In the genomic region with DNA sequence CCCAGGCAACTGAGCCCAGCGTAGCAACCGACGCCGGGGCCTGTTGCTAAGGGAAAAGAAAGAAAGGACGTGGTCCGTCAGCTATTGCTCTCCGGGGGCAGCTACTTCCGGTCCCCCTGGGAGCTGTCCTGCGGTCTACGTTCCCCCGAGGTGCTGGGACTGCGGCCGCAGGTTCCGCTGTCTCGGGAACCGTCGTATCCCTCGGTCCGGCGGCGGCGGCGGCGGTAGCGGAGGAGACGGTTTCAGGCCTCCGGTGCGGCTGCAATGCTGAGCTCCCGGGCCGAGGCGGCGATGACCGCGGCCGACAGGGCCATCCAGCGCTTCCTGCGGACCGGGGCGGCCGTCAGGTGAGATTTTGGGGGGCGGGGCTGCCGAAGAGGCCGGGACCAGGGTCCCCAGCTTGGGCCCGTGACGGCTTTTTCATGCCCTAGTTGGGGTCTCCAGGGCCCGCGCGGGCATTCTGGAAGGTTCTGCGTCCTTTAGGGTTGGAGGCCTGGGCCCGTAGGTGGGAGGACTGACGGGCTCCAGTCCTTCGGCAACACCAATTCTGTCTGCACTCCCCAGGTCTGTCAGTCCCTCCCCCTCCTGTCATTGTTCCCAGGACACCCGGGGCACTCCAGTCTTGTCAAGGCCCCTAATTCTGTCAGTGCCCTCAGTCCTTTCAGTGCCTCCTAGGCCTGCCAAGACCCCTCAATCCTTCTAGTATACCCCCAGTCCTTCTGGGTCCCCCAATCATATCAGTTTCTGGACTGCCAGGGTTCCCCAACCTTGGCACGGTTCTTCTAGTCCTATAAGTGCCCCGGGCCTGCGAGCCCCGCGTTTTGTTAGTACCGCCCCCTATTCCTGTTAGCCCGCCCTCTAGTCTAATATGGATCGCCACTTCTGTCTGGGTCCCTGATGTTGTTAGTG, we compare ENCODE assay signal across 8 cellular contexts. TPM values are rescaled to one million over a fixed set of nuclear protein-coding genes. Genes with fewer than 3 reads are reported as not detected.
DNase-seq lines count a peak whose midpoint lies in the region; ATAC-seq and TF ChIP-seq lines count a peak whose summit lies in the region.

A gene with protein sequence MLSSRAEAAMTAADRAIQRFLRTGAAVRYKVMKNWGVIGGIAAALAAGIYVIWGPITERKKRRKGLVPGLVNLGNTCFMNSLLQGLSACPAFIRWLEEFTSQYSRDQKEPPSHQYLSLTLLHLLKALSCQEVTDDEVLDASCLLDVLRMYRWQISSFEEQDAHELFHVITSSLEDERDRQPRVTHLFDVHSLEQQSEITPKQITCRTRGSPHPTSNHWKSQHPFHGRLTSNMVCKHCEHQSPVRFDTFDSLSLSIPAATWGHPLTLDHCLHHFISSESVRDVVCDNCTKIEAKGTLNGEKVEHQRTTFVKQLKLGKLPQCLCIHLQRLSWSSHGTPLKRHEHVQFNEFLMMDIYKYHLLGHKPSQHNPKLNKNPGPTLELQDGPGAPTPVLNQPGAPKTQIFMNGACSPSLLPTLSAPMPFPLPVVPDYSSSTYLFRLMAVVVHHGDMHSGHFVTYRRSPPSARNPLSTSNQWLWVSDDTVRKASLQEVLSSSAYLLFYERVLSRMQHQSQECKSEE (plus strand): TSS at position 162 of the 909 bp plus-strand sequence. CDS start 103 bp downstream, at position 265.

- no peaks in the 10 kb centered on the region for H3K27me3 Mint-ChIP-seq in T-helper 1 cell treated with Interleukin-12 subunit alpha and Interleukin-12 subunit beta and Interleukin-4 antibody, amounts not matched to agents 30 μg/mL and 1 μg/mL, for 36 hours (ENCODE audit: low read depth)

- peak; percentile 48 for TF ChIP-seq POLR2A in GM15510 (IDR thresholded peaks at IDR 0.05; ENCODE audit: borderline replicate concordance, extremely low read depth, insufficient read length)

- WGBS in psoas muscle, 3 donors = 0% methylated on average over 59 to 61 of the region's 61 CpGs

- H3K27ac ChIP-seq in angular gyrus (ENCODE audit: low read depth, low read length) (peak within 1 kb of the TSS; percentile 82), right atrium auricular region (peak within 1 kb of the TSS; percentile 85 to 92), psoas muscle (peak within 1 kb of the TSS; percentile 90)

- peaks cover 10% of the 10 kb centered on the region for H3K36me3 Mint-ChIP-seq in T-helper 1 cell treated with Interleukin-12 subunit alpha and Interleukin-12 subunit beta and Interleukin-4 antibody, amounts not matched to agents 30 μg/mL and 1 μg/mL, for 36 hours (ENCODE audit: low read depth)

- H3K36me3 ChIP-seq in right atrium auricular region (peaks cover 3% of the 10 kb centered on the region), psoas muscle (ENCODE audit: insufficient read depth in 1 of 2, low read depth in 1 of 2) (peaks cover 0 to 11% of the 10 kb centered on the region in 2 donors)

- peak within 1 kb of the TSS; percentile 98 for H3K27ac Mint-ChIP-seq in T-helper 1 cell treated with Interleukin-12 subunit alpha and Interleukin-12 subunit beta and Interleukin-4 antibody, amounts not matched to agents 30 μg/mL and 1 μg/mL, for 36 hours

- H3K9me3 ChIP-seq in right atrium auricular region = no peaks in the 10 kb centered on the region
- H3K9me3 ChIP-seq in psoas muscle = no peaks in the 10 kb centered on the region

- H3K27me3 ChIP-seq in right atrium auricular region (no peaks in the 10 kb centered on the region), psoas muscle (ENCODE audit: insufficient read depth in 3 of 3, low read length in 2 of 3) (no peaks in the 10 kb centered on the region)

- peaks cover 0 to 21% of the 10 kb centered on the region in 2 donors for H3K4me1 ChIP-seq in right atrium auricular region
- peaks cover 11% of the 10 kb centered on the region for H3K4me1 ChIP-seq in psoas muscle

- H3K4me3 Mint-ChIP-seq in T-helper 1 cell treated with Interleukin-12 subunit alpha and Interleukin-12 subunit beta and Interleukin-4 antibody, amounts not matched to agents 30 μg/mL and 1 μg/mL, for 36 hours = peak within 1 kb of the TSS; percentile 96

- intact Hi-C loops in psoas muscle (cut with DNase I) = no loop called here

- H3K9me3 Mint-ChIP-seq in T-helper 1 cell treated with Interleukin-12 subunit alpha and Interleukin-12 subunit beta and Interleukin-4 antibody, amounts not matched to agents 30 μg/mL and 1 μg/mL, for 36 hours = no peaks in the 10 kb centered on the region

- no peak for TF ChIP-seq CTCF in right atrium auricular region (IDR thresholded peaks at IDR 0.05)
- TF ChIP-seq CTCF in psoas muscle (IDR thresholded peaks at IDR 0.05) = no peak

- H3K4me3 ChIP-seq in right atrium auricular region = peak within 1 kb of the TSS; percentile 86 to 97
- peak within 1 kb of the TSS; percentile 88 for H3K4me3 ChIP-seq in psoas muscle

- DNase-seq in NCI-H1417 treated with DMSO at 0.1 percent for 48 hours (lab: John Stamatoyannopoulos, UW) (peak; percentile 71), right atrium auricular region (ENCODE audit: low spot score) (peak; percentile 87), psoas muscle (peak; percentile 84 to 90), ureter (ENCODE audit: low spot score) (peak; percentile 86)

- ATAC-seq in HG02798 (IDR thresholded peaks at IDR 0.05; ENCODE audit: poor library complexity, unreplicated experiment) (peak; percentile 81), psoas muscle (peak; percentile 96 to 99 (median 99))

- peaks cover 15% of the 10 kb centered on the region for H3K4me1 Mint-ChIP-seq in T-helper 1 cell treated with Interleukin-12 subunit alpha and Interleukin-12 subunit beta and Interleukin-4 antibody, amounts not matched to agents 30 μg/mL and 1 μg/mL, for 36 hours (ENCODE audit: low read depth)

RNA-seq across cellular contexts. Expression of the gene that starts here (rescaled TPM):
- total RNA-seq in right atrium auricular region = 10 to 100 TPM; 13.8 to 19.1 TPM
- 10 to 100 TPM in 3 of 4 donors, 1 to 10 TPM in 1; 9.5 to 14.6 (median 11.5) TPM for total RNA-seq in psoas muscle
- polyA plus RNA-seq in psoas muscle = 10 to 100 TPM in 1 of 3 donors, 1 to 10 TPM in 2; 4.7 to 12.0 (median 6.9) TPM
- total RNA-seq in ureter = 10.6 TPM

Comparison
In these comparisons a context has a peak if more than half of its experiments do, and no peak if none do; other contexts are left out.
1. Peak in every context shown above with its lines: DNase-seq, ATAC-seq, H3K4me3 ChIP-seq and H3K27ac ChIP-seq.